Comparison of ENCODE assay signal across 20 cellular contexts in genomic region chr4:36222702-36223101, GRCh38. TPM values are rescaled to one million over a fixed set of nuclear protein-coding genes. Genes with fewer than 3 reads are reported as not detected.
A peak's percentile ranks its signal among the peaks of the same experiment; 100 is the strongest.
DNase-seq lines count a peak whose midpoint lies in the region; ATAC-seq, FAIRE-seq and TF ChIP-seq lines count a peak whose summit lies in the region.
"Had no signal": no experiment of that assay in that cellular context is flagged by ENCODE, and none has a peak within 500 bp of the region (broad histone marks: within the 10 kb centered on the region; RNA-seq: fewer than 3 reads in every experiment).

No MANE protein-coding gene starts in this region.

- H3K4me3 ChIP-seq in PC-3 (ENCODE audit: low read length) (no peak overlapping the region), dorsolateral prefrontal cortex (peak overlapping the region in 1 of 59 donors; percentile 2), pancreas (no peak overlapping the region), small intestine (ENCODE audit: low read depth in 1 of 2, low read length in 2 of 2) (no peak overlapping the region), prostate gland (no peak overlapping the region)
- H3K4me3 ChIP-seq: GM23338 had no signal

- H3K4me2 ChIP-seq in PC-3 (ENCODE audit: low read length) = no peak overlapping the region
- H3K4me2 ChIP-seq: GM23338 had no signal

- peaks cover 39% of the 10 kb centered on the region for H3K36me3 Mint-ChIP-seq in activated CD8-positive, alpha-beta memory T cell treated with anti-CD3 and anti-CD28 coated beads, Interleukin-2, amount 10 ng/mL, durations not matched to agents 7 days and 5 days

- H3K4me1 ChIP-seq in PC-3 (ENCODE audit: insufficient read depth, low read length) = peaks cover 34% of the 10 kb centered on the region
- H3K4me1 ChIP-seq in pancreas = peaks cover 0 to 20% (median 14%) of the 10 kb centered on the region in 3 donors
- peaks cover 0 to 2% of the 10 kb centered on the region in 2 donors for H3K4me1 ChIP-seq in small intestine (ENCODE audit: control insufficient read depth in 2 of 2, insufficient read depth in 1 of 2, low read depth in 1 of 2, low read length in 1 of 2)
- H3K4me1 ChIP-seq in prostate gland (replicated peaks) = no peaks in the 10 kb centered on the region

- 89 to 97% methylated on average over 1 of the region's 1 CpG for WGBS in pancreas, 2 donors
- WGBS in small intestine, 3 donors = 85 to 100% (median 85%) methylated on average over 1 of the region's 1 CpG
- 97% methylated on average over 1 of the region's 1 CpG for WGBS in prostate gland

- H3K36me3 ChIP-seq in PC-3 (ENCODE audit: low read depth, low read length) (no peaks in the 10 kb centered on the region), pancreas (no peaks in the 10 kb centered on the region), small intestine (ENCODE audit: control insufficient read depth in 2 of 2, insufficient read depth in 2 of 2, low read length in 2 of 2) (no peaks in the 10 kb centered on the region), prostate gland (no peaks in the 10 kb centered on the region)

- no peaks in the 10 kb centered on the region for H3K9me2 ChIP-seq in PC-3 (replicated peaks; ENCODE audit: low read length)

- no peak for DNase-seq in activated CD8-positive, alpha-beta memory T cell treated with anti-CD3 and anti-CD28 coated beads, Interleukin-2, amount 10 ng/mL, durations not matched to agents 7 days and 5 days
- DNase-seq in activated CD8-positive, alpha-beta memory T cell treated with anti-CD3 and anti-CD28 coated beads for 24 hours = no peak
- peak; percentile 37 for DNase-seq in PC-3
- no peak for DNase-seq in dorsolateral prefrontal cortex
- DNase-seq in pancreas = no peak
- DNase-seq in small intestine = no peak
- no peak for DNase-seq in prostate gland (ENCODE audit: low spot score)
- DNase-seq: 8988T, C1 segment of cervical spinal cord, COR-L47, KG1, NCI-H1092, NCI-H2107, SHP77 treated with DMSO at 0.1 percent for 48 hours had no signal

- no peaks in the 10 kb centered on the region for H3K9me3 ChIP-seq in PC-3 (ENCODE audit: low read length)
- H3K9me3 ChIP-seq in pancreas = no peaks in the 10 kb centered on the region
- H3K9me3 ChIP-seq in small intestine (ENCODE audit: control insufficient read depth, low read depth) = no peaks in the 10 kb centered on the region
- no peaks in the 10 kb centered on the region for H3K9me3 ChIP-seq in prostate gland

- intact Hi-C loops in PC-3 (cut with micrococcal nuclease) = no loop called here
- intact Hi-C loops in dorsolateral prefrontal cortex (cut with DNase I) = no loop called here
- intact Hi-C loops in pancreas (cut with DNase I) = no loop called here
- intact Hi-C loops in prostate gland (cut with DNase I) = no loop called here

- H3K4me1 Mint-ChIP-seq in activated CD8-positive, alpha-beta memory T cell treated with anti-CD3 and anti-CD28 coated beads, Interleukin-2, amount 10 ng/mL, durations not matched to agents 7 days and 5 days = peaks cover 59% of the 10 kb centered on the region
- H3K4me1 Mint-ChIP-seq: GM23338 had no signal

- H3K27me3 Mint-ChIP-seq in activated CD8-positive, alpha-beta memory T cell treated with anti-CD3 and anti-CD28 coated beads, Interleukin-2, amount 10 ng/mL, durations not matched to agents 7 days and 5 days = no peaks in the 10 kb centered on the region

- POLR2A ChIA-PET in PC-3 (lab: Charles Lee; ENCODE audit: unreplicated experiment) = no interaction called here

- CTCF ChIA-PET in activated CD8-positive, alpha-beta memory T cell treated with anti-CD3 and anti-CD28 coated beads, Interleukin-2, amount 10 ng/mL, durations not matched to agents 7 days and 5 days (lab: Charles Lee) = interaction anchor here (0.9 kb wide), 2 partner anchors 13 to 20 kb away, joined by 3 read pairs; no protein-coding TSS in a partner anchor
- CTCF ChIA-PET in PC-3 (lab: Charles Lee) = interaction anchor here (1.0 kb wide), 1 partner anchor 177 kb away, joined by 4 read pairs; no protein-coding TSS in a partner anchor

- H4K20me1 ChIP-seq in PC-3 (ENCODE audit: low read length) = 0 out of 2 replicates have a peak, but pooled peaks cover 5% of the 10 kb centered on the region

- no peak overlapping the region for H3K27ac ChIP-seq in PC-3 (ENCODE audit: low read length)
- H3K27ac ChIP-seq in dorsolateral prefrontal cortex = peak overlapping the region in 44 of 59 donors; percentile 1 to 99 (median 92)
- H3K27ac ChIP-seq in pancreas = no peak overlapping the region
- no peak overlapping the region for H3K27ac ChIP-seq in small intestine (ENCODE audit: low read depth in 1 of 2, low read length in 1 of 2)
- no peak overlapping the region for H3K27ac ChIP-seq in prostate gland
- H3K27ac ChIP-seq: HL-60 had no signal

- H3K9ac ChIP-seq in PC-3 (ENCODE audit: low read length) = no peak overlapping the region

- no peaks in the 10 kb centered on the region for H3K9me3 Mint-ChIP-seq in activated CD8-positive, alpha-beta memory T cell treated with anti-CD3 and anti-CD28 coated beads, Interleukin-2, amount 10 ng/mL, durations not matched to agents 7 days and 5 days (ENCODE audit: low read depth)
- H3K9me3 Mint-ChIP-seq: GM23338 had no signal

- H3F3A ChIP-seq in PC-3 (ENCODE audit: low read length, unreplicated experiment) = no peaks in the 10 kb centered on the region

- TF ChIP-seq POLR2A in prostate gland (IDR thresholded peaks at IDR 0.05) = no peak

- no TSS peak for BruUV-seq in PC-3 (replicated peaks; lab: Mats Ljungman, UMichigan)

- peaks cover 51% of the 10 kb centered on the region for H3K79me2 ChIP-seq in PC-3 (ENCODE audit: low read length)

- peak overlapping the region; percentile 53 for H3K27ac Mint-ChIP-seq in activated CD8-positive, alpha-beta memory T cell treated with anti-CD3 and anti-CD28 coated beads, Interleukin-2, amount 10 ng/mL, durations not matched to agents 7 days and 5 days
- H3K27ac Mint-ChIP-seq: GM23338 had no signal

- no peak overlapping the region for H2AFZ ChIP-seq in PC-3 (ENCODE audit: low read length)
- H2AFZ ChIP-seq: GM23338 had no signal

- no peaks in the 10 kb centered on the region for H3K27me3 ChIP-seq in PC-3 (ENCODE audit: low read length)
- no peaks in the 10 kb centered on the region for H3K27me3 ChIP-seq in dorsolateral prefrontal cortex
- no peaks in the 10 kb centered on the region for H3K27me3 ChIP-seq in pancreas
- no peaks in the 10 kb centered on the region for H3K27me3 ChIP-seq in small intestine (ENCODE audit: control insufficient read depth in 2 of 2, insufficient read depth in 2 of 2, low read length in 2 of 2)
- H3K27me3 ChIP-seq in prostate gland (replicated peaks; ENCODE audit: insufficient read depth) = no peaks in the 10 kb centered on the region

- H3K4me3 Mint-ChIP-seq in activated CD8-positive, alpha-beta memory T cell treated with anti-CD3 and anti-CD28 coated beads, Interleukin-2, amount 10 ng/mL, durations not matched to agents 7 days and 5 days = peak overlapping the region; percentile 10
- H3K4me3 Mint-ChIP-seq: GM23338 had no signal

- no peak for TF ChIP-seq CTCF in PC-3 (conservative IDR thresholded peaks at IDR 0.05; ENCODE audit: low read depth, low read length)
- TF ChIP-seq CTCF in dorsolateral prefrontal cortex (IDR thresholded peaks at IDR 0.05 in 54 of 56, conservative IDR thresholded peaks at IDR 0.05 in 2 of 56; ENCODE audit: low read depth in 1 of 56, partially characterized antibody in 56 of 56) = no peak
- no peak for TF ChIP-seq CTCF in pancreas (IDR thresholded peaks at IDR 0.05)
- TF ChIP-seq CTCF in prostate gland (IDR thresholded peaks at IDR 0.05) = no peak

- ATAC-seq in activated CD8-positive, alpha-beta memory T cell treated with anti-CD3 and anti-CD28 coated beads, Interleukin-2, amount 10 ng/mL, durations not matched to agents 7 days and 5 days = no peak
- ATAC-seq in PC-3 (peak; percentile 33; the same call in 1 of the 2 replicates), pancreas (no peak), HG03571 (IDR thresholded peaks at IDR 0.05; ENCODE audit: unreplicated experiment) (no peak)
- ATAC-seq: GM23338 had no signal

- peak; percentile 20 for FAIRE-seq in pancreas (lab: Jason Lieb, UNC)
- FAIRE-seq in small intestine (lab: Jason Lieb, UNC) = no peak
- FAIRE-seq: GM12892 had no signal

RNA-seq across cellular contexts. Expression of gene ARAP2, which starts 21.6 kb away (rescaled TPM):
- 10 to 100 TPM; 52.9 to 76.1 TPM for total RNA-seq in activated CD8-positive, alpha-beta memory T cell treated with anti-CD3 and anti-CD28 coated beads, Interleukin-2, amount 10 ng/mL, durations not matched to agents 7 days and 5 days
- total RNA-seq in PC-3 (2014; rRNA removed) (12.5 and 13.2 TPM in 2 replicates), dorsolateral prefrontal cortex (100 to 1,000 TPM in 119 of 120 experiments, 10 to 100 TPM in 1; 87.3 to 271 (median 162) TPM), pancreas (10 to 100 TPM in 3 of 6 donors, 1 to 10 TPM in 3; 6.9 to 14.3 (median 9.9) TPM), prostate gland (10 to 100 TPM; 10.3 to 97.8 TPM)
- polyA plus RNA-seq in pancreas (1 to 10 TPM; 3.2 to 3.6 TPM), small intestine (10 to 100 TPM in 2 of 3 donors, 1 to 10 TPM in 1; 3.2 to 14.1 (median 13.2) TPM)
- total RNA-seq: G401 had no signal

RNA-seq across cellular contexts. Expression of gene DTHD1, which starts 58.7 kb away (rescaled TPM):
- total RNA-seq in activated CD8-positive, alpha-beta memory T cell treated with anti-CD3 and anti-CD28 coated beads, Interleukin-2, amount 10 ng/mL, durations not matched to agents 7 days and 5 days = 1 to 10 TPM; 1.7 to 2.9 TPM
- total RNA-seq in PC-3 (2014; rRNA removed) (not detected in 2 replicates), dorsolateral prefrontal cortex (1 to 10 TPM in 43 of 120 experiments, under 1 TPM in 69, not detected in 8; 0.13 to 4.1 (median 0.81) TPM), pancreas (under 1 TPM in 4 of 6 donors, not detected in 2; 0.09 to 0.12 (median 0.09) TPM), prostate gland (under 1 TPM in 1 of 2 donors, not detected in 1; 0.91 TPM)
- polyA plus RNA-seq in pancreas (not detected), small intestine (under 1 TPM in 2 of 3 donors, not detected in 1; 0.01 to 0.27 TPM)
- total RNA-seq: G401, GM23338, M059J had no signal
- polyA plus RNA-seq: GM23338 had no signal

Comparison
In these comparisons a context has a peak if more than half of its experiments do, and no peak if none do; other contexts are left out.
1. H3K27ac ChIP-seq: peak in dorsolateral prefrontal cortex (44 of 59); none in PC-3 (single experiment), pancreas (0 of 4), small intestine (0 of 2) and prostate gland (0 of 2).